ENCODE assay signal across 8 cellular contexts in the genomic region with DNA sequence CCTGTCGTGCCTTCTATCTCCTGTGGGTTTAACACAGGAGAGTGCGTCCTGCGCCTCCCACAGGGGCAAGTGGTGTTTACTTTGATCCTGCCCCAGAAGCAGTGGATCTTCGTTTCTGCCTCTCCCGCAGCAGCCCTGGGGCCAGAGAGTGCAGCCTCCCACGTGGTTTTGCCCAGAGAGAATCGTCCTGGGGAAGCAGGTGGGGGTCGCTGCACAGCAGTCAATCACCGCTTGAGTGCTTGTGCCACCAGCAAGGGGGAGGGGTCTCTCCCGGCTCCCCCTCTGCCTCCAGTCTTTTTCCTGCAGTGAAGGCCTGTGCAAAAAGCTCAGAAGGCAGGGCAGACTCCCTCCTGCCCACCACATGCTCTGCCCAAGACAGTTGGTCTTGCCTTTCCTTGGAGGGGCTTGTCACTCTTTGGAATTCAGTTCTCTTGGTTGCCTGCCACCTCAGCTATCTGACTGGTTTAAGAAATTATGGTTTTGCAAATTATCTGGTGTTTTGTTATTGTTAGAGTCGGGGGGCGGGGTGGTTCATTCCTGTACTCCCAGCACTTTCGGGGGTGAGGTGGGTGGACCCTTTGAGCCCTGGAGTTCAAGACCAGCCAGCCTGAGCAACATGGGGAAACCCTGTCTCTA. TPM values are rescaled to one million over a fixed set of nuclear protein-coding genes. Genes with fewer than 3 reads are reported as not detected.
DNase-seq lines count a peak whose midpoint lies in the region; ATAC-seq and TF ChIP-seq lines count a peak whose summit lies in the region.

No MANE protein-coding gene starts in this region.

- H3K27me3 Mint-ChIP-seq in activated T-helper 17 cell treated with anti-CD3 and anti-CD28 coated beads, Interleukin-2, amount 50 U/mL, for 72 hours = no peaks in the 10 kb centered on the region
- peaks cover 3 to 7% of the 10 kb centered on the region in 2 donors for H3K27me3 Mint-ChIP-seq in natural killer cell (ENCODE audit: low read depth in 2 of 2)

- no peaks in the 10 kb centered on the region for H3K36me3 Mint-ChIP-seq in activated T-helper 17 cell treated with anti-CD3 and anti-CD28 coated beads, Interleukin-2, amount 50 U/mL, for 72 hours (ENCODE audit: low read depth)
- no peaks in the 10 kb centered on the region for H3K36me3 Mint-ChIP-seq in natural killer cell

- no peak for TF ChIP-seq CTCF in natural killer cell (IDR thresholded peaks at IDR 0.05)

- ATAC-seq in GM19395 (IDR thresholded peaks at IDR 0.05; ENCODE audit: unreplicated experiment) (peak; percentile 43), HG03432 (IDR thresholded peaks at IDR 0.05; ENCODE audit: unreplicated experiment) (peak; percentile 22), natural killer cell (peak in 2 of 3 donors; percentile 33 to 37), HG03565 (IDR thresholded peaks at IDR 0.05; ENCODE audit: unreplicated experiment) (no peak)
- ATAC-seq in activated T-helper 17 cell treated with anti-CD3 and anti-CD28 coated beads, Interleukin-2, amount 50 U/mL, for 72 hours (replicated peaks) = peak; percentile 86

- H3K4me3 Mint-ChIP-seq in activated T-helper 17 cell treated with anti-CD3 and anti-CD28 coated beads, Interleukin-2, amount 50 U/mL, for 72 hours = peak overlapping the region; percentile 86
- H3K4me3 Mint-ChIP-seq in natural killer cell = peak overlapping the region; percentile 45

- H3K27ac Mint-ChIP-seq in activated T-helper 17 cell treated with anti-CD3 and anti-CD28 coated beads, Interleukin-2, amount 50 U/mL, for 72 hours = peak overlapping the region; percentile 90
- no peak overlapping the region for H3K27ac Mint-ChIP-seq in natural killer cell

- intact Hi-C loops in natural killer cell (cut with micrococcal nuclease) = loop anchor here (10.0 kb wide), 1 partner anchor 90 kb away; the partner anchor contains the start of gene TBC1D21

- DNase-seq in natural killer cell (no peak), EL (no peak), NCI-H2107 (lab: John Stamatoyannopoulos, UW) (no peak), NCI-H2029 (lab: John Stamatoyannopoulos, UW) (no peak)

- H3K4me1 Mint-ChIP-seq in activated T-helper 17 cell treated with anti-CD3 and anti-CD28 coated beads, Interleukin-2, amount 50 U/mL, for 72 hours = peaks cover 19% of the 10 kb centered on the region
- H3K4me1 Mint-ChIP-seq in natural killer cell = peaks cover 19 to 25% of the 10 kb centered on the region in 2 donors

- H3K9me3 Mint-ChIP-seq in activated T-helper 17 cell treated with anti-CD3 and anti-CD28 coated beads, Interleukin-2, amount 50 U/mL, for 72 hours = no peaks in the 10 kb centered on the region
- no peaks in the 10 kb centered on the region for H3K9me3 Mint-ChIP-seq in natural killer cell

RNA-seq across cellular contexts. Expression of gene STOML1, which starts 26.9 kb away (rescaled TPM):
- total RNA-seq in activated T-helper 17 cell treated with anti-CD3 and anti-CD28 coated beads, Interleukin-2, amount 50 U/mL, for 72 hours = 1 to 10 TPM; 4.8 to 7.3 TPM
- total RNA-seq in natural killer cell = 1 to 10 TPM; 5.6 to 8.2 (median 7.0) TPM

RNA-seq across cellular contexts. Expression of gene PML, which starts 29.3 kb away (rescaled TPM):
- 10 to 100 TPM; 67.4 to 74.1 TPM for total RNA-seq in activated T-helper 17 cell treated with anti-CD3 and anti-CD28 coated beads, Interleukin-2, amount 50 U/mL, for 72 hours
- 10 to 100 TPM; 65.8 to 68.7 (median 67.6) TPM for total RNA-seq in natural killer cell

RNA-seq across cellular contexts. Expression of gene LOXL1, which starts 39.0 kb away (rescaled TPM):
- 1 to 10 TPM; 3.4 TPM for total RNA-seq in activated T-helper 17 cell treated with anti-CD3 and anti-CD28 coated beads, Interleukin-2, amount 50 U/mL, for 72 hours
- total RNA-seq in natural killer cell = 1 to 10 TPM; 1.1 to 1.4 (median 1.3) TPM
